22 cellular contexts compared by ENCODE assay signal in genomic region chr10:114713525-114713924, GRCh38. TPM values are rescaled to one million over a fixed set of nuclear protein-coding genes. Genes with fewer than 3 reads are reported as not detected.
DNase-seq lines count a peak whose midpoint lies in the region; ATAC-seq and TF ChIP-seq lines count a peak whose summit lies in the region.
"Had no signal": no experiment of that assay in that cellular context is flagged by ENCODE, and none has a peak within 500 bp of the region (broad histone marks: within the 10 kb centered on the region; RNA-seq: fewer than 3 reads in every experiment).

No MANE protein-coding gene starts in this region.

- H3F3A ChIP-seq in SK-N-SH (replicated peaks; ENCODE audit: insufficient read depth), result peaks cover 21% of the 10 kb centered on the region

- H3K9me2 ChIP-seq in SK-N-SH, result no peaks in the 10 kb centered on the region

- peaks cover 10 to 21% of the 10 kb centered on the region in 2 experiments for H3K4me1 ChIP-seq in SK-N-SH (ENCODE audit: control insufficient read depth in 1 of 2, insufficient read depth in 2 of 2, low read depth in 1 of 2, low read length in 1 of 2)
- peaks cover 44% of the 10 kb centered on the region for H3K4me1 ChIP-seq in SJSA1 (replicated peaks)
- H3K4me1 ChIP-seq in stomach, result peaks cover 5 to 48% (median 22%) of the 10 kb centered on the region in 4 donors

- intact Hi-C loops in stomach (cut with DNase I; ENCODE audit: low total_unique reads), result no loop called here

- no peak overlapping the region for H3K9ac ChIP-seq in SK-N-SH

- TF ChIP-seq POLR2A in stomach (IDR thresholded peaks at IDR 0.05), result no peak

- no peaks in the 10 kb centered on the region for H3K9me3 ChIP-seq in SK-N-SH
- H3K9me3 ChIP-seq in SJSA1 (replicated peaks), result no peaks in the 10 kb centered on the region
- H3K9me3 ChIP-seq in stomach, result no peaks in the 10 kb centered on the region
- H3K9me3 ChIP-seq: tibial artery had no signal

- TF ChIP-seq CTCF in SK-N-SH (IDR thresholded peaks at IDR 0.05), result no peak
- TF ChIP-seq CTCF in stomach (IDR thresholded peaks at IDR 0.05), result no peak

- H3K27ac ChIP-seq in SK-N-SH (ENCODE audit: low read depth in 2 of 2, low read length in 1 of 2) (peak overlapping the region; percentile 90 to 93; a peak in 2 of 4 replicates), SJSA1 (peak overlapping the region; percentile 41), layer of hippocampus (ENCODE audit: low read depth, low read length) (peak overlapping the region; percentile 47), stomach (peak overlapping the region in 1 of 5 donors; percentile 22)
- H3K27ac ChIP-seq: VCaP had no signal

- ATAC-seq in SK-N-SH treated with all-trans-retinoic acid at 6 μM for 48 hours, result no peak
- ATAC-seq: activated T-cell treated with anti-CD3 and anti-CD28 coated beads, Interleukin-2, amount 50 U/mL, for 72 hours; natural killer cell treated with Interleukin-12 subunit alpha and Interleukin-12 subunit beta and Interleukin-15 and Interleukin-18, amount 100 ng/mL, for 72 hours had no signal

- DNase-seq in SK-N-SH, result no peak
- DNase-seq in SJSA1 (ENCODE audit: low read depth in 1 of 2, low spot score in 2 of 2), result no peak
- DNase-seq in superior temporal gyrus (ENCODE audit: extremely low spot score), result peak; percentile 41
- no peak for DNase-seq in NCI-H2081 (lab: John Stamatoyannopoulos, UW)
- no peak for DNase-seq in NOMO-1 treated with DMSO at 0.1 percent for 48 hours (lab: John Stamatoyannopoulos, UW; ENCODE audit: unreplicated experiment)
- no peak for DNase-seq in stomach
- DNase-seq: activated CD4-positive, alpha-beta T cell treated with anti-CD3 and anti-CD28 coated beads, Interleukin-2, amount 10 ng/mL, durations not matched to agents 24 days and 14 days; activated naive CD4-positive, alpha-beta T cell treated with anti-CD3 and anti-CD28 coated beads, Interleukin-2, amount 50 U/mL, for 16 hours; activated T-cell treated with anti-CD3 and anti-CD28 coated beads, Interleukin-2, amount 50 U/mL, for 72 hours; COR-L47; DMS79 treated with DMSO at 0.1 percent for 48 hours; effector CD8-positive, alpha-beta T cell; Karpas-422; NCI-H1048; NCI-H187 treated with DMSO at 0.1 percent for 48 hours; stimulated activated CD4-positive, alpha-beta T cell treated with anti-CD3 and anti-CD28 coated beads, Interleukin-1b, Interleukin-23, amount 100 ng/mL, for 48 hours; tibial artery had no signal

- H3K79me2 ChIP-seq in SK-N-SH (ENCODE audit: insufficient read depth), result no peaks in the 10 kb centered on the region

- no peaks in the 10 kb centered on the region for H4K20me1 ChIP-seq in SK-N-SH (ENCODE audit: insufficient read depth)

- no peak overlapping the region for H3K4me3 ChIP-seq in SK-N-SH (ENCODE audit: low read depth in 2 of 2, low read length in 1 of 2)
- no peak overlapping the region for H3K4me3 ChIP-seq in SJSA1
- H3K4me3 ChIP-seq in stomach, result no peak overlapping the region
- H3K4me3 ChIP-seq: skin epidermis, tibial artery had no signal

- no peak for TF ChIP-seq EP300 in SK-N-SH (IDR thresholded peaks at IDR 0.05; ENCODE audit: borderline replicate concordance in 1 of 2, low read depth in 1 of 2, low read length in 1 of 2)
- TF ChIP-seq EP300 in stomach (IDR thresholded peaks at IDR 0.05), result no peak

- no peaks in the 10 kb centered on the region for H3K27me3 ChIP-seq in SK-N-SH (ENCODE audit: insufficient read depth)
- no peaks in the 10 kb centered on the region for H3K27me3 ChIP-seq in SJSA1 (replicated peaks)
- no peaks in the 10 kb centered on the region for H3K27me3 ChIP-seq in layer of hippocampus (ENCODE audit: control insufficient read depth, insufficient read depth, low read length)
- no peaks in the 10 kb centered on the region for H3K27me3 ChIP-seq in stomach
- H3K27me3 ChIP-seq: tibial artery had no signal

- 94% methylated on average over 5 of the region's 5 CpGs for WGBS in SK-N-SH (ENCODE audit: low lambda C conversion rate)
- WGBS in stomach, 5 donors, result 69 to 83% (median 77%) methylated on average over 5 of the region's 5 CpGs

- no peak overlapping the region for H3K4me2 ChIP-seq in SK-N-SH

- CTCF ChIA-PET in SK-N-SH (lab: Yijun Ruan, JAX), result interaction anchor here (1.2 to 3.8 kb wide), 4 partner anchors 10 to 73 kb away, joined by 3 to 15 read pairs (median 4); no protein-coding TSS in a partner anchor

- no peak for TF ChIP-seq RAD21 in SK-N-SH (IDR thresholded peaks at IDR 0.05; ENCODE audit: low read length)

- POLR2A ChIA-PET in SK-N-SH (lab: Yijun Ruan, JAX), result interaction anchor here (0.7 kb wide), 1 partner anchor 20 kb away, joined by 3 read pairs; no protein-coding TSS in a partner anchor

- no peak overlapping the region for H2AFZ ChIP-seq in SK-N-SH (ENCODE audit: low read depth)

- H3K36me3 ChIP-seq in SK-N-SH (replicated peaks in 1 of 2; ENCODE audit: control insufficient read depth in 1 of 2, insufficient read depth in 2 of 2, low read length in 1 of 2) (no peaks in the 10 kb centered on the region), SJSA1 (no peaks in the 10 kb centered on the region), stomach (no peaks in the 10 kb centered on the region)
- H3K36me3 ChIP-seq: tibial artery had no signal

TF ChIP-seq in SK-N-SH, 30 proteins besides CTCF, POLR2A, EP300 and RAD21 (continues in another document):
- TF ChIP-seq JUND (IDR thresholded peaks at IDR 0.05), result no peak
- no peak for TF ChIP-seq SIN3A (IDR thresholded peaks at IDR 0.05; ENCODE audit: borderline replicate concordance, low read depth, low read length)
- no peak for TF ChIP-seq PBX3 (IDR thresholded peaks at IDR 0.05)
- no peak for TF ChIP-seq POLR2AphosphoS5 (IDR thresholded peaks at IDR 0.05; ENCODE audit: low read depth, low read length)
- TF ChIP-seq TAF1 (IDR thresholded peaks at IDR 0.05; ENCODE audit: borderline replicate concordance, low read depth, low read length), result no peak
- TF ChIP-seq RFX5 (IDR thresholded peaks at IDR 0.05; ENCODE audit: low read length), result no peak
- TF ChIP-seq TEAD4 (IDR thresholded peaks at IDR 0.05; ENCODE audit: borderline replicate concordance, insufficient read depth), result no peak
- no peak for TF ChIP-seq NRF1 (IDR thresholded peaks at IDR 0.05; ENCODE audit: low read depth, low read length)
- TF ChIP-seq USF2 (IDR thresholded peaks at IDR 0.05; ENCODE audit: borderline replicate concordance, low read depth, low read length), result no peak
- TF ChIP-seq EZH2phosphoT487 (IDR thresholded peaks at IDR 0.05; ENCODE audit: borderline replicate concordance, low read depth), result no peak

TF ChIP-seq in SK-N-SH treated with all-trans-retinoic acid at 6 μM for 48 hours, 23 proteins besides CTCF, POLR2A, EP300 and RAD21 (continues in another document):
- TF ChIP-seq ZFP30 (CRISPR knock-in tag; IDR thresholded peaks at IDR 0.05) (no peak), SNAI2 (CRISPR knock-in tag; IDR thresholded peaks at IDR 0.05) (no peak), ZFP3 (CRISPR knock-in tag; IDR thresholded peaks at IDR 0.05) (no peak), POU6F1 (CRISPR knock-in tag; IDR thresholded peaks at IDR 0.05; ENCODE audit: borderline replicate concordance, low read depth) (no peak), RARB (CRISPR knock-in tag; IDR thresholded peaks at IDR 0.05) (no peak), TCF4 (CRISPR knock-in tag; IDR thresholded peaks at IDR 0.05; ENCODE audit: borderline replicate concordance) (no peak), ISL1 (CRISPR knock-in tag; IDR thresholded peaks at IDR 0.05) (no peak), PPARA (CRISPR knock-in tag; IDR thresholded peaks at IDR 0.05; ENCODE audit: borderline replicate concordance) (no peak), OSR1 (CRISPR knock-in tag; IDR thresholded peaks at IDR 0.05) (no peak), CSRNP3 (CRISPR knock-in tag; IDR thresholded peaks at IDR 0.05) (no peak), CSDC2 (CRISPR knock-in tag; IDR thresholded peaks at IDR 0.05) (no peak), ZNF565 (CRISPR knock-in tag; conservative IDR thresholded peaks at IDR 0.05; ENCODE audit: low read depth) (no peak)

RNA-seq across cellular contexts. Expression of gene ABLIM1, which starts 55.5 kb away (rescaled TPM):
- polyA plus RNA-seq in SK-N-SH (2012; rRNA removed) (16.1 and 24.9 TPM in 2 replicates), stomach (10 to 100 TPM; 30.2 to 87.2 (median 30.3) TPM)
- 13.0 and 19.7 TPM in 2 replicates for polyA plus RNA-seq in SK-N-SH (2012; cell fraction: cytosol; rRNA removed)
- polyA plus RNA-seq in SK-N-SH (2012; cell fraction: nucleus; rRNA removed), result 21.3 and 27.5 TPM in 2 replicates
- total RNA-seq in SJSA1 (2014; rRNA removed; shearing (Covaris generic)), result 5.4 and 10.4 TPM in 2 replicates
- 100 to 1,000 TPM in 3 of 5 donors, 10 to 100 TPM in 2; 28.1 to 276 (median 198) TPM for total RNA-seq in stomach
